ENCODE assay signal across 20 cellular contexts in the genomic region with DNA sequence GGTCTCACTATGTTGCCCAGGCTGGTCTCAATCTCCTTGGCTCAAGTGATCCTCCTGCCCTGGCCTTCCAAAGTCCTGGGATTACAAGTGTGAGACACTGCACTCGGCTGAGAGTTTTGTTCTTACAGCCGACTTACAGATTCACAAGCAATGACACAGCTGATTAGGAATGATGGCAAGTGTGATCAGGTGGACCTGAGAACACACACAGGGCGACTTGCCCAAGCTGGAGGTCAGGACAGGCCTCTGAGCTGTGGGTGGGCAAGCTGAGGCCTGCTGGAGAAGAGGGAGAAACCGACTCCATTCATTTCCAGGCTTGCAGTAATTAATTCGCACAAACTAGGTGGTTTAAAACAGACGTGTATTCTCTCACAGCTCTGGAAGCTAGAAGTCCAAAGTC. TPM values are rescaled to one million over a fixed set of nuclear protein-coding genes. Genes with fewer than 3 reads are reported as not detected.
A peak's percentile ranks its signal among the peaks of the same experiment; 100 is the strongest.
DNase-seq lines count a peak whose midpoint lies in the region; TF ChIP-seq lines count a peak whose summit lies in the region.
"Had no signal": no experiment of that assay in that cellular context is flagged by ENCODE, and none has a peak within 500 bp of the region (broad histone marks: within the 10 kb centered on the region; RNA-seq: fewer than 3 reads in every experiment).

No MANE protein-coding gene starts in this region.

- no peak overlapping the region for H3K4me3 Mint-ChIP-seq in endothelial cell (ENCODE audit: unreplicated experiment)
- H3K4me3 Mint-ChIP-seq: B cell; CD4-positive, CD25-positive, alpha-beta regulatory T cell; H9 had no signal

- H3K27ac ChIP-seq in esophagus (ENCODE audit: low read depth in 2 of 2, low read length in 1 of 2), result peak overlapping the region; percentile 52 to 62
- H3K27ac ChIP-seq: HL-60, SJSA1 had no signal

- H3K4me1 Mint-ChIP-seq in endothelial cell (ENCODE audit: unreplicated experiment), result no peaks in the 10 kb centered on the region
- H3K4me1 Mint-ChIP-seq: CD4-positive, CD25-positive, alpha-beta regulatory T cell; H9 had no signal

- peaks cover 6% of the 10 kb centered on the region for H3K27me3 Mint-ChIP-seq in endothelial cell (ENCODE audit: unreplicated experiment)

- CTCF ChIA-PET in HEK293T (lab: Yijun Ruan, JAX), result interaction anchor here (0.7 to 1.1 kb wide), 2 partner anchors 30 to 994 kb away, joined by 3 to 6 read pairs; a partner anchor contains a TSS

- H3K27ac Mint-ChIP-seq in endothelial cell (ENCODE audit: unreplicated experiment), result no peak overlapping the region
- H3K27ac Mint-ChIP-seq: B cell; CD4-positive, CD25-positive, alpha-beta regulatory T cell had no signal

- no peaks in the 10 kb centered on the region for H3K9me3 Mint-ChIP-seq in endothelial cell (ENCODE audit: unreplicated experiment)
- H3K9me3 Mint-ChIP-seq: H9 had no signal

- H3K36me3 Mint-ChIP-seq in endothelial cell (ENCODE audit: low read depth, unreplicated experiment), result peaks cover 4% of the 10 kb centered on the region
- H3K36me3 Mint-ChIP-seq: CD4-positive, CD25-positive, alpha-beta regulatory T cell had no signal

- no peaks in the 10 kb centered on the region for H3K27me3 ChIP-seq in esophagus (ENCODE audit: control insufficient read depth in 1 of 2, insufficient read depth in 2 of 2, low read length in 2 of 2)

- TF ChIP-seq CTCF in endothelial cell (IDR thresholded peaks at IDR 0.05; ENCODE audit: unreplicated experiment), result no peak

- POLR2A ChIA-PET in HEK293T (lab: Yijun Ruan, JAX), result interaction anchor here (0.9 kb wide), 1 partner anchor 18 kb away, joined by 5 read pairs; a partner anchor contains a TSS

- DNase-seq in HEK293T (ENCODE audit: extremely low spot score), result peak; percentile 3
- peak; percentile 51 for DNase-seq in amniotic epithelial cell (ENCODE audit: low read depth)
- peak; percentile 59 for DNase-seq in ureter (ENCODE audit: low spot score)
- DNase-seq in endothelial cell (ENCODE audit: low spot score), result no peak
- DNase-seq in NCI-H2029 (lab: John Stamatoyannopoulos, UW), result no peak
- no peak for DNase-seq in GM03348 (ENCODE audit: low spot score)
- DNase-seq: Caco-2; CD4-positive, CD25-positive, alpha-beta regulatory T cell; DMS53; H9; KBM-7; NCI-H1048; NCI-H524; NK-92 treated with Interleukin-12 subunit alpha and Interleukin-12 subunit beta, amount 100 ng/mL, for 24 hours; OCI-M1 had no signal

- H3K36me3 ChIP-seq in esophagus (ENCODE audit: control insufficient read depth in 2 of 2, insufficient read depth in 2 of 2, low read length in 1 of 2), result no peaks in the 10 kb centered on the region
- H3K36me3 ChIP-seq: SJSA1 had no signal

- H3K4me1 ChIP-seq in esophagus (ENCODE audit: control insufficient read depth in 2 of 2, insufficient read depth in 2 of 2, low read length in 1 of 2), result peaks cover 0 to 5% of the 10 kb centered on the region in 2 donors
- H3K4me1 ChIP-seq: Caco-2 had no signal

- no peak overlapping the region for H3K4me3 ChIP-seq in esophagus (ENCODE audit: low read depth in 1 of 2, low read length in 2 of 2)
- H3K4me3 ChIP-seq: SJSA1 had no signal

- 45 to 55% methylated on average over 6 of the region's 6 CpGs for WGBS in esophagus, 2 donors

- H3K9me3 ChIP-seq in esophagus (ENCODE audit: control insufficient read depth in 2 of 2, insufficient read depth in 1 of 2, low read depth in 1 of 2, low read length in 1 of 2), result no peaks in the 10 kb centered on the region
- H3K9me3 ChIP-seq: Caco-2 had no signal

TF ChIP-seq in HEK293T, 16 proteins besides CTCF, POLR2A, EP300 and RAD21:
- TF ChIP-seq, protein P1, sequence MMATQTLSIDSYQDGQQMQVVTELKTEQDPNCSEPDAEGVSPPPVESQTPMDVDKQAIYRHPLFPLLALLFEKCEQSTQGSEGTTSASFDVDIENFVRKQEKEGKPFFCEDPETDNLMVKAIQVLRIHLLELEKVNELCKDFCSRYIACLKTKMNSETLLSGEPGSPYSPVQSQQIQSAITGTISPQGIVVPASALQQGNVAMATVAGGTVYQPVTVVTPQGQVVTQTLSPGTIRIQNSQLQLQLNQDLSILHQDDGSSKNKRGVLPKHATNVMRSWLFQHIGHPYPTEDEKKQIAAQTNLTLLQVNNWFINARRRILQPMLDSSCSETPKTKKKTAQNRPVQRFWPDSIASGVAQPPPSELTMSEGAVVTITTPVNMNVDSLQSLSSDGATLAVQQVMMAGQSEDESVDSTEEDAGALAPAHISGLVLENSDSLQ (IDR thresholded peaks at IDR 0.05), result no peak
- no peak for TF ChIP-seq SP1 (IDR thresholded peaks at IDR 0.05)
- no peak for TF ChIP-seq ARNT (IDR thresholded peaks at IDR 0.05)

RNA-seq across cellular contexts. Expression of a gene that starts 8.1 kb away (rescaled TPM):
- 10 to 100 TPM; 43.9 to 53.6 TPM for polyA plus RNA-seq in esophagus
- total RNA-seq in ureter (36.7 TPM), endothelial cell (ENCODE audit: unreplicated experiment) (11.8 TPM)

RNA-seq across cellular contexts. Expression of a gene that starts 18.4 kb away (rescaled TPM):
- 10 to 100 TPM in 1 of 2 donors, 1 to 10 TPM in 1; 9.4 to 12.1 TPM for polyA plus RNA-seq in esophagus
- 4.6 TPM for total RNA-seq in ureter
- total RNA-seq in endothelial cell (ENCODE audit: unreplicated experiment), result not detected
- total RNA-seq: CD4-positive, CD25-positive, alpha-beta regulatory T cell; RPMI7951 had no signal

RNA-seq across cellular contexts. Expression of a gene that starts 30.2 kb away (rescaled TPM):
- polyA plus RNA-seq in esophagus, result 10 to 100 TPM; 16.4 to 25.3 TPM
- total RNA-seq in ureter, result 32.5 TPM
- 25.2 TPM for total RNA-seq in endothelial cell (ENCODE audit: unreplicated experiment)

RNA-seq across cellular contexts. Expression of a gene that starts 32.5 kb away (rescaled TPM):
- polyA plus RNA-seq in esophagus, result 10 to 100 TPM; 54.2 to 63.9 TPM
- total RNA-seq in ureter, result 52.6 TPM
- total RNA-seq in endothelial cell (ENCODE audit: unreplicated experiment), result 56.4 TPM

RNA-seq across cellular contexts. Expression of a gene that starts 33.2 kb away (rescaled TPM):
- 10 to 100 TPM in 1 of 2 donors, 1 to 10 TPM in 1; 4.6 to 11.7 TPM for polyA plus RNA-seq in esophagus
- 5.4 TPM for total RNA-seq in ureter
- total RNA-seq in endothelial cell (ENCODE audit: unreplicated experiment), result 8.1 TPM

Comparison
In these comparisons a context has a peak if more than half of its experiments do, and no peak if none do; other contexts are left out.
1. DNase-seq: peak in HEK293T (single experiment), amniotic epithelial cell (single experiment) and ureter (single experiment); none in endothelial cell (single experiment), NCI-H2029 (single experiment) and GM03348 (single experiment).